Comparison of ENCODE assay signal across 9 cellular contexts in genomic region chr19:9847087-9847671, GRCh38. TPM values are rescaled to one million over a fixed set of nuclear protein-coding genes. Genes with fewer than 3 reads are reported as not detected.
A peak's percentile ranks its signal among the peaks of the same experiment; 100 is the strongest.
DNase-seq lines count a peak whose midpoint lies in the region; ATAC-seq, FAIRE-seq and TF ChIP-seq lines count a peak whose summit lies in the region.
"Had no signal": no experiment of that assay in that cellular context is flagged by ENCODE, and none has a peak within 500 bp of the region (broad histone marks: within the 10 kb centered on the region; RNA-seq: fewer than 3 reads in every experiment).

No MANE protein-coding gene starts in this region.

- intact Hi-C loops in K562 (cut with micrococcal nuclease) = no loop called here

- in situ Hi-C loops in SK-MEL-5 (cut with HindIII; ENCODE audit: low pct_unique_long_range_greater_than_20kb, low sequenced_read_pairs) = no loop called here
- in situ Hi-C loops in K562 (cut with MboI) = no loop called here

- H3K79me2 ChIP-seq in K562 (ENCODE audit: control insufficient read depth, insufficient read depth, low read length) = no peaks in the 10 kb centered on the region; the same call in 2 of the 3 replicates

- H3K36me3 ChIP-seq in K562 (ENCODE audit: control insufficient read depth, insufficient read depth, low read length) = peaks cover 61% of the 10 kb centered on the region; the same call in 2 of the 3 replicates

- H4K20me1 ChIP-seq in K562 (replicated peaks; ENCODE audit: control insufficient read depth, insufficient read depth, low read length) = peaks cover 10% of the 10 kb centered on the region

- no peak overlapping the region for H3K4me3 ChIP-seq in K562

- CTCF ChIA-PET in K562 (lab: Yijun Ruan, JAX; ENCODE audit: low intra/inter-chr PET ratio) = interaction anchor here (0.7 to 2.2 kb wide), 4 partner anchors 48 to 261 kb away, joined by 5 to 16 read pairs (median 8); no protein-coding TSS in a partner anchor

- TF ChIP-seq EP300 in K562 (IDR thresholded peaks at IDR 0.05; ENCODE audit: low read length) = no peak

- H3K27me3 ChIP-seq in K562 (ENCODE audit: control insufficient read depth in 2 of 2, insufficient read depth in 2 of 2, low read length in 2 of 2) = no peaks in the 10 kb centered on the region

- H3K9me3 Mint-ChIP-seq in stimulated activated naive CD8-positive, alpha-beta T cell treated with anti-CD3 and anti-CD28 coated beads, Interleukin-15, amount 100 ng/mL, for 72 hours = no peaks in the 10 kb centered on the region

- H3K4me2 ChIP-seq in K562 (ENCODE audit: insufficient read depth, low read length) = no peak overlapping the region

- no peak for TF ChIP-seq POLR2A in K562 (conservative IDR thresholded peaks at IDR 0.05)

- no peak overlapping the region for H3K27ac Mint-ChIP-seq in stimulated activated naive CD8-positive, alpha-beta T cell treated with anti-CD3 and anti-CD28 coated beads, Interleukin-15, amount 100 ng/mL, for 72 hours

- H2AFZ ChIP-seq in K562 (ENCODE audit: low read depth, low read length) = no peak overlapping the region

- WGBS in K562 (ENCODE audit: insufficient coverage, low coverage, missing lambda C conversion rate) = 50% methylated on average over 13 of the region's 13 CpGs

- no peaks in the 10 kb centered on the region for H3K27me3 Mint-ChIP-seq in stimulated activated naive CD8-positive, alpha-beta T cell treated with anti-CD3 and anti-CD28 coated beads, Interleukin-15, amount 100 ng/mL, for 72 hours

- BruUV-seq in K562 (replicated peaks; lab: Mats Ljungman, UMichigan) = no TSS peak

- peaks cover 39% of the 10 kb centered on the region for H3K4me1 Mint-ChIP-seq in stimulated activated naive CD8-positive, alpha-beta T cell treated with anti-CD3 and anti-CD28 coated beads, Interleukin-15, amount 100 ng/mL, for 72 hours

- DNase-seq in activated T-cell treated with anti-CD3 and anti-CD28 coated beads for 1 hour (ENCODE audit: low read depth) (peak; percentile 29), activated T-cell treated with anti-CD3 and anti-CD28 coated beads for 4 hours (no peak), SK-MEL-5 (ENCODE audit: low read depth, low spot score) (peak; percentile 69), K562 (ENCODE audit: extremely low read depth in 1 of 4, low spot score in 3 of 4) (peak; percentile 73 to 80 (median 77)), left lobe of liver (ENCODE audit: low spot score) (no peak)
- peak in 1 of 2 donors; percentile 42 for DNase-seq in stimulated activated naive CD8-positive, alpha-beta T cell treated with anti-CD3 and anti-CD28 coated beads, Interleukin-15, amount 100 ng/mL, for 72 hours

- peaks cover 9% of the 10 kb centered on the region for H3K9me1 ChIP-seq in K562 (ENCODE audit: control insufficient read depth, insufficient read depth, low read length)

- no peak overlapping the region for H3K27ac ChIP-seq in K562 (ENCODE audit: extremely low read depth, low read depth, low read length)

- peak; percentile 19 to 62; a peak in 3 of 4 replicates for TF ChIP-seq RAD21 in K562 (CRISPR knock-in tag; conservative IDR thresholded peaks at IDR 0.05 in 1 of 2, IDR thresholded peaks at IDR 0.05 in 1 of 2)

- peak; percentile 70 to 78 (median 74) for TF ChIP-seq CTCF in K562 (IDR thresholded peaks at IDR 0.05 in 2 of 3, conservative IDR thresholded peaks at IDR 0.05 in 1 of 3; ENCODE audit: insufficient read depth in 2 of 3, low read depth in 1 of 3, low read length in 3 of 3)

- POLR2A ChIA-PET in K562 (lab: Yijun Ruan, JAX) = interaction anchor here (0.6 to 1.1 kb wide), 2 partner anchors 43 to 55 kb away, joined by 3 read pairs; no protein-coding TSS in a partner anchor

- ATAC-seq in K562 (peak; percentile 92), left lobe of liver (peak; percentile 58), HG03175 (IDR thresholded peaks at IDR 0.05; ENCODE audit: unreplicated experiment) (no peak), HG03439 (IDR thresholded peaks at IDR 0.05; ENCODE audit: unreplicated experiment) (no peak)
- peak; percentile 65 for ATAC-seq in stimulated activated naive CD8-positive, alpha-beta T cell treated with anti-CD3 and anti-CD28 coated beads, Interleukin-15, amount 100 ng/mL, for 72 hours

- no peak overlapping the region; a peak in 1 of 4 replicates for H3K9ac ChIP-seq in K562 (ENCODE audit: insufficient read depth in 1 of 2, low read depth in 2 of 2, low read length in 2 of 2)

- H3K4me1 ChIP-seq in K562 (replicated peaks in 1 of 2; ENCODE audit: control insufficient read depth in 2 of 2, insufficient read depth in 2 of 2, low read length in 2 of 2) = peaks cover 0 to 36% of the 10 kb centered on the region in 2 experiments; a peak in 3 of 5 replicates

- H3K9me3 ChIP-seq in K562 (replicated peaks; ENCODE audit: control insufficient read depth, insufficient read depth, low read depth, low read length) = no peaks in the 10 kb centered on the region

- peak; percentile 87 for FAIRE-seq in K562 (lab: Jason Lieb, UNC)
- FAIRE-seq: colon had no signal

- no peak overlapping the region for H3K4me3 Mint-ChIP-seq in stimulated activated naive CD8-positive, alpha-beta T cell treated with anti-CD3 and anti-CD28 coated beads, Interleukin-15, amount 100 ng/mL, for 72 hours

RNA-seq across cellular contexts. Expression of gene PIN1, which starts 12.1 kb away (rescaled TPM):
- 77.2 and 79.2 TPM in 2 replicates for total RNA-seq in SK-MEL-5 (2014; rRNA removed; shearing (Covaris generic))
- 57.3 and 90.0 TPM in 2 replicates for polyA plus RNA-seq in SK-MEL-5 (2015; cell fraction: cytosol; rRNA removed)
- polyA plus RNA-seq in SK-MEL-5 (2015; cell fraction: nucleus; rRNA removed) = 36.2 and 48.5 TPM in 2 replicates
- total RNA-seq in K562 (2011; cell fraction: chromatin; rRNA removed; ENCODE audit: low replicate concordance) = 28.9 and 74.2 TPM in 2 replicates
- total RNA-seq in K562 (2011; cell fraction: nucleolus; rRNA removed) = 53.7 and 55.2 TPM in 2 replicates
- 39.3 and 42.7 TPM in 2 replicates for total RNA-seq in K562 (2011; cell fraction: nucleoplasm; rRNA removed)
- 178 and 240 TPM in 2 replicates for total RNA-seq in K562 (2014; rRNA removed)
- 16.7 and 24.2 TPM in 2 replicates for total RNA-seq in K562 (2014; rRNA removed; fragmentation: Illumina TruSeq; extraction: Trizol)
- 55.8 and 60.9 TPM in 2 replicates for total RNA-seq in K562 (2015; rRNA removed; fragmentation: Illumina TruSeq; extraction: Trizol)
- 97.6 and 104 TPM in 2 replicates for total RNA-seq in K562 (2021)
- 42.5 and 48.1 TPM in 2 replicates for polyA plus RNA-seq in K562 (2011; rRNA removed)
- 72.1 and 158 TPM in 2 replicates for polyA plus RNA-seq in K562 (2011; cell fraction: cytosol; rRNA removed)
- polyA plus RNA-seq in K562 (2011; cell fraction: nucleus; rRNA removed) = 44.6 and 79.3 TPM in 2 replicates
- 74.0 and 77.2 TPM in 2 replicates for polyA plus RNA-seq in K562 (2012)
- 19.6 and 58.2 TPM in 2 replicates for polyA plus RNA-seq in K562 (2014; fragmentation: Illumina TruSeq; extraction: Trizol)
- polyA plus RNA-seq in K562 (2014; fragmentation: Nextera tagmentation; extraction: Ambion mirVana) = 1 to 10 TPM; 1.6 to 4.1 TPM
- polyA plus RNA-seq in K562 (2014; rRNA removed) = 131 and 180 TPM in 2 replicates
- 6.7 and 10.2 TPM in 2 replicates for polyA minus RNA-seq in K562 (2011; rRNA and poly(A)+ RNA removed)
- 21.9 and 23.9 TPM in 2 replicates for polyA minus RNA-seq in K562 (2011; cell fraction: cytosol; rRNA and poly(A)+ RNA removed)
- 14.3 and 14.9 TPM in 2 replicates for polyA minus RNA-seq in K562 (2011; cell fraction: nucleus; rRNA and poly(A)+ RNA removed)
- 31.6 TPM for total RNA-seq in left lobe of liver

RNA-seq across cellular contexts. Expression of gene UBL5, which starts 19.5 kb away (rescaled TPM):
- total RNA-seq in SK-MEL-5 (2014; rRNA removed; shearing (Covaris generic)) = 182 and 207 TPM in 2 replicates
- 368 and 764 TPM in 2 replicates for polyA plus RNA-seq in SK-MEL-5 (2015; cell fraction: cytosol; rRNA removed)
- polyA plus RNA-seq in SK-MEL-5 (2015; cell fraction: nucleus; rRNA removed) = 48.5 and 65.2 TPM in 2 replicates
- 39.7 and 67.9 TPM in 2 replicates for total RNA-seq in K562 (2011; cell fraction: chromatin; rRNA removed; ENCODE audit: low replicate concordance)
- total RNA-seq in K562 (2011; cell fraction: nucleolus; rRNA removed) = 97.9 and 112 TPM in 2 replicates
- 87.5 and 111 TPM in 2 replicates for total RNA-seq in K562 (2011; cell fraction: nucleoplasm; rRNA removed)
- 424 and 564 TPM in 2 replicates for total RNA-seq in K562 (2014; rRNA removed)
- 465 and 492 TPM in 2 replicates for total RNA-seq in K562 (2014; rRNA removed; fragmentation: Illumina TruSeq; extraction: Trizol)
- total RNA-seq in K562 (2015; rRNA removed; fragmentation: Illumina TruSeq; extraction: Trizol) = 383 and 410 TPM in 2 replicates
- total RNA-seq in K562 (2021) = 489 and 520 TPM in 2 replicates
- 833 and 989 TPM in 2 replicates for polyA plus RNA-seq in K562 (2011; rRNA removed)
- polyA plus RNA-seq in K562 (2011; cell fraction: cytosol; rRNA removed) = 727 and 1,456 TPM in 2 replicates
- 352 and 598 TPM in 2 replicates for polyA plus RNA-seq in K562 (2011; cell fraction: nucleus; rRNA removed)
- 383 and 1,143 TPM in 2 replicates for polyA plus RNA-seq in K562 (2012)
- polyA plus RNA-seq in K562 (2014; fragmentation: Illumina TruSeq; extraction: Trizol) = 602 and 613 TPM in 2 replicates
- polyA plus RNA-seq in K562 (2014; fragmentation: Nextera tagmentation; extraction: Ambion mirVana) = 1,000 to 10,000 TPM in 1 of 2 experiments, 100 to 1,000 TPM in 1; 995 to 1,140 TPM
- 1,210 and 1,266 TPM in 2 replicates for polyA plus RNA-seq in K562 (2014; rRNA removed)
- polyA minus RNA-seq in K562 (2011; rRNA and poly(A)+ RNA removed) = 303 and 304 TPM in 2 replicates
- 86.1 and 91.4 TPM in 2 replicates for polyA minus RNA-seq in K562 (2011; cell fraction: cytosol; rRNA and poly(A)+ RNA removed)
- polyA minus RNA-seq in K562 (2011; cell fraction: nucleus; rRNA and poly(A)+ RNA removed) = 33.3 and 49.1 TPM in 2 replicates
- total RNA-seq in left lobe of liver = 151 TPM

RNA-seq across cellular contexts. Expression of gene FBXL12, which starts 28.3 kb away (rescaled TPM):
- 9.6 and 11.5 TPM in 2 replicates for total RNA-seq in SK-MEL-5 (2014; rRNA removed; shearing (Covaris generic))
- polyA plus RNA-seq in SK-MEL-5 (2015; cell fraction: cytosol; rRNA removed) = 14.3 and 19.3 TPM in 2 replicates
- 68.0 and 68.6 TPM in 2 replicates for polyA plus RNA-seq in SK-MEL-5 (2015; cell fraction: nucleus; rRNA removed)
- 51.6 and 99.0 TPM in 2 replicates for total RNA-seq in K562 (2011; cell fraction: chromatin; rRNA removed; ENCODE audit: low replicate concordance)
- total RNA-seq in K562 (2011; cell fraction: nucleolus; rRNA removed) = 82.6 and 111 TPM in 2 replicates
- 71.9 and 76.0 TPM in 2 replicates for total RNA-seq in K562 (2011; cell fraction: nucleoplasm; rRNA removed)
- total RNA-seq in K562 (2014; rRNA removed) (28.4 and 36.6 TPM in 2 replicates), K562 (2014; rRNA removed; fragmentation: Illumina TruSeq; extraction: Trizol) (11.8 and 12.8 TPM in 2 replicates), K562 (2015; rRNA removed; fragmentation: Illumina TruSeq; extraction: Trizol) (20.0 and 20.1 TPM in 2 replicates), K562 (2021) (37.1 and 37.7 TPM in 2 replicates), left lobe of liver (12.1 TPM)
- polyA plus RNA-seq in K562 (2011; rRNA removed) (27.1 and 34.2 TPM in 2 replicates), K562 (2014; fragmentation: Illumina TruSeq; extraction: Trizol) (26.5 and 37.4 TPM in 2 replicates), K562 (2014; fragmentation: Nextera tagmentation; extraction: Ambion mirVana) (1 to 10 TPM; 2.7 to 3.9 TPM), K562 (2014; rRNA removed) (39.8 and 40.5 TPM in 2 replicates)
- polyA plus RNA-seq in K562 (2011; cell fraction: cytosol; rRNA removed) = 35.0 and 92.1 TPM in 2 replicates
- 50.1 and 90.2 TPM in 2 replicates for polyA plus RNA-seq in K562 (2011; cell fraction: nucleus; rRNA removed)
- 28.2 and 35.5 TPM in 2 replicates for polyA plus RNA-seq in K562 (2012)
- polyA minus RNA-seq in K562 (2011; rRNA and poly(A)+ RNA removed) = 9.5 and 11.8 TPM in 2 replicates
- 18.6 and 19.3 TPM in 2 replicates for polyA minus RNA-seq in K562 (2011; cell fraction: cytosol; rRNA and poly(A)+ RNA removed)
- polyA minus RNA-seq in K562 (2011; cell fraction: nucleus; rRNA and poly(A)+ RNA removed) = 32.0 and 33.4 TPM in 2 replicates

Comparison
In these comparisons a context has a peak if more than half of its experiments do, and no peak if none do; other contexts are left out.
1. DNase-seq: peak in activated T-cell treated with anti-CD3 and anti-CD28 coated beads for 1 hour (single experiment), SK-MEL-5 (single experiment) and K562 (4 of 4); none in activated T-cell treated with anti-CD3 and anti-CD28 coated beads for 4 hours (single experiment) and left lobe of liver (single experiment).
2. ATAC-seq: peak in K562 (single experiment), left lobe of liver (single experiment) and stimulated activated naive CD8-positive, alpha-beta T cell treated with anti-CD3 and anti-CD28 coated beads, Interleukin-15, amount 100 ng/mL, for 72 hours (single experiment); none in HG03175 (single experiment) and HG03439 (single experiment).